Comparison of ENCODE assay signal across 1 cellular context in genomic region chr13:51666316-51666715, GRCh38.
TF ChIP-seq lines count a peak whose summit lies in the region.

No MANE protein-coding gene starts in this region.

TF ChIP-seq in SK-N-SH, 30 proteins besides CTCF, POLR2A, EP300 and RAD21 (continued from another document):
- TF ChIP-seq USF2 (IDR thresholded peaks at IDR 0.05; ENCODE audit: borderline replicate concordance, low read depth, low read length) (no peak), GATA2 (CRISPR knock-in tag; IDR thresholded peaks at IDR 0.05) (no peak), NRF1 (IDR thresholded peaks at IDR 0.05; ENCODE audit: low read depth, low read length) (no peak), NFIC (IDR thresholded peaks at IDR 0.05; ENCODE audit: borderline replicate concordance) (no peak), ZBTB33 (IDR thresholded peaks at IDR 0.05; ENCODE audit: borderline replicate concordance, low read depth) (no peak), MEF2A (IDR thresholded peaks at IDR 0.05; ENCODE audit: borderline replicate concordance, low read depth) (no peak)
- TF ChIP-seq, protein P1, sequence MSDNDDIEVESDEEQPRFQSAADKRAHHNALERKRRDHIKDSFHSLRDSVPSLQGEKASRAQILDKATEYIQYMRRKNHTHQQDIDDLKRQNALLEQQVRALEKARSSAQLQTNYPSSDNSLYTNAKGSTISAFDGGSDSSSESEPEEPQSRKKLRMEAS (IDR thresholded peaks at IDR 0.05; ENCODE audit: low read depth), result no peak
